In genomic region chr13:51221108-51221507, GRCh38 we compare ENCODE assay signal across 15 cellular contexts. TPM values are rescaled to one million over a fixed set of nuclear protein-coding genes. Genes with fewer than 3 reads are reported as not detected.
DNase-seq lines count a peak whose midpoint lies in the region; ATAC-seq, FAIRE-seq and TF ChIP-seq lines count a peak whose summit lies in the region.
"Had no signal": no experiment of that assay in that cellular context is flagged by ENCODE, and none has a peak within 500 bp of the region (broad histone marks: within the 10 kb centered on the region; RNA-seq: fewer than 3 reads in every experiment).

No MANE protein-coding gene starts in this region.

- H3K27ac Mint-ChIP-seq in activated T-helper 2 cell treated with anti-CD3 and anti-CD28 coated beads, Interferon-gamma antibody, Interleukin-2, Interleukin-4, amounts not matched to agents 10 μg/mL and 5 μg/mL and 100 μg/mL, durations not matched to agents 14 hours and 24 hours and 36 hours: no peak overlapping the region
- no peak overlapping the region for H3K27ac Mint-ChIP-seq in mesothelial cell of epicardium
- H3K27ac Mint-ChIP-seq: HFFc6 had no signal

- DNase-seq in activated T-helper 2 cell treated with anti-CD3 and anti-CD28 coated beads, Interferon-gamma antibody, Interleukin-2, Interleukin-4, amounts not matched to agents 10 μg/mL and 5 μg/mL and 100 μg/mL, durations not matched to agents 14 hours and 24 hours and 36 hours (ENCODE audit: low spot score): no peak
- DNase-seq in mesothelial cell of epicardium (ENCODE audit: low spot score in 2 of 2, unreplicated experiment in 2 of 2): no peak
- DNase-seq in RCC 7860 (ENCODE audit: low spot score): no peak
- DNase-seq in HK-2 (ENCODE audit: unreplicated experiment): no peak
- no peak for DNase-seq in hepatic stellate cell (ENCODE audit: low spot score)
- DNase-seq: activated CD4-positive, alpha-beta T cell treated with anti-CD3 and anti-CD28 coated beads, Interleukin-2, amount 50 U/mL, for 1 hour; activated naive CD4-positive, alpha-beta T cell treated with Interleukin-2 at 50 U/mL for 16 hours; erythroblast; heart right ventricle; HFFc6; left lung had no signal

- H4K20me1 ChIP-seq in BLaER1 treated with 17β-estradiol and CSF1 and Interleukin-3, amounts not matched to agents 10 nM and 100 nM: no peaks in the 10 kb centered on the region

- no peaks in the 10 kb centered on the region for H3K9me3 ChIP-seq in BLaER1 treated with 17β-estradiol and CSF1 and Interleukin-3, amounts not matched to agents 10 nM and 100 nM (replicated peaks in 1 of 11)
- no peaks in the 10 kb centered on the region for H3K9me3 ChIP-seq in ES-I3 (ENCODE audit: control insufficient read depth, insufficient read depth, low read length)
- H3K9me3 ChIP-seq: heart right ventricle, left lung had no signal

- H3K27ac ChIP-seq in BLaER1 treated with 17β-estradiol and CSF1 and Interleukin-3, amounts not matched to agents 10 nM and 100 nM: no peak overlapping the region
- H3K27ac ChIP-seq: heart right ventricle, left lung had no signal

- no peak for TF ChIP-seq CTCF in mesothelial cell of epicardium (IDR thresholded peaks at IDR 0.05; ENCODE audit: unreplicated experiment)

- no peak for ATAC-seq in HG02938 (IDR thresholded peaks at IDR 0.05; ENCODE audit: unreplicated experiment)

- peaks cover 46% of the 10 kb centered on the region for H3K27me3 Mint-ChIP-seq in activated T-helper 2 cell treated with anti-CD3 and anti-CD28 coated beads, Interferon-gamma antibody, Interleukin-2, Interleukin-4, amounts not matched to agents 10 μg/mL and 5 μg/mL and 100 μg/mL, durations not matched to agents 14 hours and 24 hours and 36 hours (ENCODE audit: low read depth)
- peaks cover 71% of the 10 kb centered on the region for H3K27me3 Mint-ChIP-seq in mesothelial cell of epicardium (ENCODE audit: low read depth)

- H3K4me1 ChIP-seq in BLaER1 treated with 17β-estradiol and CSF1 and Interleukin-3, amounts not matched to agents 10 nM and 100 nM: peaks cover 13 to 29% (median 17%) of the 10 kb centered on the region in 10 experiments; a peak in 17 of 20 replicates
- H3K4me1 ChIP-seq in ES-I3 (ENCODE audit: insufficient read depth, low read length): peaks cover 24% of the 10 kb centered on the region; the same call in 1 of the 2 replicates

- H3K36me3 Mint-ChIP-seq in activated T-helper 2 cell treated with anti-CD3 and anti-CD28 coated beads, Interferon-gamma antibody, Interleukin-2, Interleukin-4, amounts not matched to agents 10 μg/mL and 5 μg/mL and 100 μg/mL, durations not matched to agents 14 hours and 24 hours and 36 hours (ENCODE audit: low read depth): no peaks in the 10 kb centered on the region
- no peaks in the 10 kb centered on the region for H3K36me3 Mint-ChIP-seq in mesothelial cell of epicardium
- H3K36me3 Mint-ChIP-seq: CD14-positive monocyte had no signal

- H3K36me3 ChIP-seq in BLaER1 treated with 17β-estradiol and CSF1 and Interleukin-3, amounts not matched to agents 10 nM and 100 nM: no peaks in the 10 kb centered on the region
- no peaks in the 10 kb centered on the region for H3K36me3 ChIP-seq in ES-I3 (ENCODE audit: insufficient read depth, low read length)
- H3K36me3 ChIP-seq: left lung had no signal

- peaks cover 40 to 55% (median 51%) of the 10 kb centered on the region in 11 experiments for H3K27me3 ChIP-seq in BLaER1 treated with 17β-estradiol and CSF1 and Interleukin-3, amounts not matched to agents 10 nM and 100 nM

- intact Hi-C loops in activated T-helper 2 cell treated with anti-CD3 and anti-CD28 coated beads, Interferon-gamma antibody, Interleukin-2, Interleukin-4, amounts not matched to agents 10 μg/mL and 5 μg/mL and 100 μg/mL, durations not matched to agents 14 hours and 24 hours and 36 hours (cut with micrococcal nuclease): loop anchor here (2.0 to 5.0 kb wide), 2 partner anchors 18 to 581 kb away; partner anchors contain the start of gene DHRS12

- no peaks in the 10 kb centered on the region for H3K4me1 Mint-ChIP-seq in activated T-helper 2 cell treated with anti-CD3 and anti-CD28 coated beads, Interferon-gamma antibody, Interleukin-2, Interleukin-4, amounts not matched to agents 10 μg/mL and 5 μg/mL and 100 μg/mL, durations not matched to agents 14 hours and 24 hours and 36 hours (ENCODE audit: low read depth)
- peaks cover 7% of the 10 kb centered on the region for H3K4me1 Mint-ChIP-seq in mesothelial cell of epicardium

- H3K4me3 ChIP-seq in BLaER1 treated with 17β-estradiol and CSF1 and Interleukin-3, amounts not matched to agents 10 nM and 100 nM: peak overlapping the region in 2 of 10 experiments; percentile 82 to 84; a peak in 5 of 20 replicates

- H3K9ac ChIP-seq in BLaER1 treated with 17β-estradiol and CSF1 and Interleukin-3, amounts not matched to agents 10 nM and 100 nM: no peak overlapping the region
- H3K9ac ChIP-seq in ES-I3 (ENCODE audit: low read depth, low read length): peak overlapping the region; percentile 84; the same call in 1 of the 2 replicates

- no peak for FAIRE-seq in RCC 7860 (lab: Jason Lieb, UNC)

- peak overlapping the region; percentile 89 to 100 (median 99); a peak in 17 of 22 replicates for H3K4me2 ChIP-seq in BLaER1 treated with 17β-estradiol and CSF1 and Interleukin-3, amounts not matched to agents 10 nM and 100 nM

- H3K9me3 Mint-ChIP-seq in activated T-helper 2 cell treated with anti-CD3 and anti-CD28 coated beads, Interferon-gamma antibody, Interleukin-2, Interleukin-4, amounts not matched to agents 10 μg/mL and 5 μg/mL and 100 μg/mL, durations not matched to agents 14 hours and 24 hours and 36 hours: no peaks in the 10 kb centered on the region
- H3K9me3 Mint-ChIP-seq in mesothelial cell of epicardium: no peaks in the 10 kb centered on the region
- H3K9me3 Mint-ChIP-seq: HFFc6 had no signal

- peak overlapping the region; percentile 11 for H3K4me3 Mint-ChIP-seq in activated T-helper 2 cell treated with anti-CD3 and anti-CD28 coated beads, Interferon-gamma antibody, Interleukin-2, Interleukin-4, amounts not matched to agents 10 μg/mL and 5 μg/mL and 100 μg/mL, durations not matched to agents 14 hours and 24 hours and 36 hours (ENCODE audit: low read depth)
- peak overlapping the region; percentile 74 for H3K4me3 Mint-ChIP-seq in mesothelial cell of epicardium

RNA-seq across cellular contexts. Expression of gene FAM124A, which starts 1.1 kb away (rescaled TPM):
- total RNA-seq in activated T-helper 2 cell treated with anti-CD3 and anti-CD28 coated beads, Interferon-gamma antibody, Interleukin-2, Interleukin-4, amounts not matched to agents 10 μg/mL and 5 μg/mL and 100 μg/mL, durations not matched to agents 14 hours and 24 hours and 36 hours: 0.59 and 0.64 TPM in 2 replicates
- 0.66 to 0.91 TPM (median 0.78 TPM) in 3 replicates for total RNA-seq in mesothelial cell of epicardium
- total RNA-seq: HFFc6 had no signal
